ENCODE assay signal across 18 cellular contexts in the genomic region with DNA sequence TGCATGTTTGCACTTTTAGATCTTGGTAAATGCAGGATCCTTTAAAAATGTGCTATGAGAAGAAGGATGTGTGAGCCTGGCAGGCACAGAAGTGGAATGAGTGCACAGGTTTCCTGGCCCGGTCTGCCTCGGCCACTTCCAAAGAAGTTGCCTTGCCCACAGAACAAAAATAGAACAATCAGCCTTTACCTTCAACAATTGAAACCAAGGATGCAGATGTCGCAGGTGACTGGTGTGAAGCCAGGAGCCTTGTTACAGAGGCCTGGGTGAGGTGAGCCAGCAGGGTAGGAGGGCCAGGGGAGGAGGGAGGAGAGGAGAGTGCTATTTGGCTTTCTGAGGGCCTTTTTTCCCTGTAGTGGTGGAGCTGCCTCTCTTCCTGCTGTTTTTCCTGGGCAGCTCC.
DNase-seq lines count a peak whose midpoint lies in the region; ATAC-seq, FAIRE-seq and TF ChIP-seq lines count a peak whose summit lies in the region.
"Had no signal": no experiment of that assay in that cellular context is flagged by ENCODE, and none has a peak within 500 bp of the region (broad histone marks: within the 10 kb centered on the region; RNA-seq: fewer than 3 reads in every experiment).

No MANE protein-coding gene starts in this region.

- no peak overlapping the region for H3K4me2 ChIP-seq in IMR-90 (ENCODE audit: low read depth, low read length)
- H3K4me2 ChIP-seq in mammary epithelial cell (ENCODE audit: insufficient read depth, low read depth, low read length) = peak overlapping the region; percentile 16

- no peak for TF ChIP-seq POLR2A in IMR-90 (IDR thresholded peaks at IDR 0.05; ENCODE audit: low read depth, low read length)
- no peak for TF ChIP-seq POLR2A in thyroid gland (IDR thresholded peaks at IDR 0.05)

- H4K8ac ChIP-seq in IMR-90 (ENCODE audit: low read depth in 2 of 2, low read length in 2 of 2) = peak overlapping the region; percentile 85 to 91

- CTCF ChIA-PET in IMR-90 (lab: Yijun Ruan, JAX) (interaction anchor here (0.6 to 2.0 kb wide), 2 partner anchors 9 to 10 kb away, joined by 4 to 8 read pairs; no protein-coding TSS in a partner anchor), mammary epithelial cell (lab: Charles Lee; ENCODE audit: low non-redundant PET) (interaction anchor here (0.6 kb wide), 1 partner anchor 199 kb away, joined by 3 read pairs; no protein-coding TSS in a partner anchor)
- CTCF ChIA-PET in CD8-positive, alpha-beta T cell (lab: Charles Lee) = interaction anchor here (0.7 to 2.3 kb wide), 5 partner anchors 12 to 247 kb away, joined by 3 to 16 read pairs (median 3); no protein-coding TSS in a partner anchor

- no peak for TF ChIP-seq RAD21 in IMR-90 (IDR thresholded peaks at IDR 0.05; ENCODE audit: low read length)

- H3K36me3 ChIP-seq in IMR-90 (ENCODE audit: control insufficient read depth, insufficient read depth, low read length) (no peaks in the 10 kb centered on the region), mammary epithelial cell (ENCODE audit: insufficient read depth, low read length) (no peaks in the 10 kb centered on the region), lower lobe of right lung (no peaks in the 10 kb centered on the region), thyroid gland (no peaks in the 10 kb centered on the region)
- H3K36me3 ChIP-seq in CD8-positive, alpha-beta T cell (ENCODE audit: insufficient read depth, low read length) = no peaks in the 10 kb centered on the region

- H2AFZ ChIP-seq in IMR-90 (replicated peaks; ENCODE audit: low read length, poor library complexity) (peak overlapping the region; percentile 80), mammary epithelial cell (ENCODE audit: low read depth, low read length) (peak overlapping the region; percentile 69)

- H2BK15ac ChIP-seq in IMR-90 (ENCODE audit: low read depth, low read length) = peak overlapping the region; percentile 55; the same call in 2 of the 3 replicates

- FAIRE-seq in D721Med (lab: Jason Lieb, UNC) = no peak

- peaks cover 56% of the 10 kb centered on the region for H3K4me1 Mint-ChIP-seq in CD8-positive, alpha-beta T cell (ENCODE audit: low read depth)

- H3K9ac ChIP-seq in IMR-90 (ENCODE audit: low read depth, low read length) (peak overlapping the region; percentile 1; the same call in 1 of the 2 replicates), mammary epithelial cell (ENCODE audit: insufficient read depth, low read length) (no peak overlapping the region)

- H3K27ac ChIP-seq in IMR-90 (ENCODE audit: insufficient read depth, low read length) (peak overlapping the region; percentile 71), mammary epithelial cell (ENCODE audit: insufficient read depth, low read depth, low read length) (no peak overlapping the region), lower lobe of right lung (peak overlapping the region; percentile 13), thyroid gland (peak overlapping the region; percentile 60 to 83 (median 75))
- no peak overlapping the region for H3K27ac ChIP-seq in CD8-positive, alpha-beta T cell (ENCODE audit: low read depth, low read length)

- ATAC-seq in IMR-90 (ENCODE audit: low read depth) = no peak
- ATAC-seq in lower lobe of right lung = no peak
- no peak for ATAC-seq in CD8-positive, alpha-beta T cell

- peak overlapping the region; percentile 70 for H2AK9ac ChIP-seq in IMR-90 (replicated peaks; ENCODE audit: low read depth, low read length, poor library complexity)

- no peaks in the 10 kb centered on the region for H3K9me3 ChIP-seq in IMR-90 (ENCODE audit: control insufficient read depth, insufficient read depth, low read length)
- no peaks in the 10 kb centered on the region for H3K9me3 ChIP-seq in mammary epithelial cell (replicated peaks; ENCODE audit: insufficient read depth, low read length)
- H3K9me3 ChIP-seq in lower lobe of right lung = no peaks in the 10 kb centered on the region
- H3K9me3 ChIP-seq in thyroid gland = no peaks in the 10 kb centered on the region
- no peaks in the 10 kb centered on the region for H3K9me3 ChIP-seq in CD8-positive, alpha-beta T cell (ENCODE audit: low read length)

- peak overlapping the region; percentile 86 for H2BK20ac ChIP-seq in IMR-90 (ENCODE audit: low read depth, low read length)

- peak overlapping the region; percentile 80 for H3K4ac ChIP-seq in IMR-90 (ENCODE audit: low read depth, low read length)

- H2AK5ac ChIP-seq in IMR-90 (ENCODE audit: low read depth, low read length) = peak overlapping the region; percentile 95

- H3K79me2 ChIP-seq in mammary epithelial cell (ENCODE audit: insufficient read depth, low read length) = no peaks in the 10 kb centered on the region

- H3K4me1 ChIP-seq in IMR-90 (ENCODE audit: control insufficient read depth, insufficient read depth, low read length) (peaks cover 35% of the 10 kb centered on the region), mammary epithelial cell (ENCODE audit: insufficient read depth, low read length) (peaks cover 31% of the 10 kb centered on the region), lower lobe of right lung (peaks cover 16% of the 10 kb centered on the region), thyroid gland (peaks cover 13 to 32% of the 10 kb centered on the region in 2 donors)
- H3K4me1 ChIP-seq in CD8-positive, alpha-beta T cell (ENCODE audit: insufficient read depth, low read length) = peaks cover 40% of the 10 kb centered on the region

- H2BK120ac ChIP-seq in IMR-90 (ENCODE audit: low read depth, low read length) = peak overlapping the region; percentile 94

- DNase-seq in IMR-90 = no peak
- DNase-seq in mammary epithelial cell = no peak
- no peak for DNase-seq in lower lobe of right lung
- peak; percentile 33 to 62 for DNase-seq in thyroid gland
- no peak for DNase-seq in nucleus accumbens (lab: John Stamatoyannopoulos, UW)
- no peak for DNase-seq in CD8-positive, alpha-beta T cell
- no peak for DNase-seq in D721Med (ENCODE audit: insufficient read length, low spot score)
- DNase-seq: activated CD4-positive, alpha-beta T cell treated with anti-CD3 and anti-CD28 coated beads for 48 hours; activated T-cell treated with anti-CD3 and anti-CD28 coated beads, Interleukin-2, amount 50 U/mL, for 4 hours; amniotic stem cell; GDM1; midbrain; NCI-H1417 treated with DMSO at 0.1 percent for 48 hours; NCI-H510A treated with DMSO at 0.1 percent for 48 hours; T-helper 9 cell had no signal

- H3K9me1 ChIP-seq in IMR-90 (ENCODE audit: insufficient read depth, low read length) = peaks cover 24% of the 10 kb centered on the region

- H3K36me3 Mint-ChIP-seq in CD8-positive, alpha-beta T cell = no peaks in the 10 kb centered on the region
- H3K36me3 Mint-ChIP-seq: CD8-positive, alpha-beta memory T cell had no signal

- peak overlapping the region; percentile 30 for H3K56ac ChIP-seq in IMR-90 (ENCODE audit: extremely low read depth, insufficient read depth, low read length)

- no peak overlapping the region for H3K4me3 Mint-ChIP-seq in CD8-positive, alpha-beta T cell
- H3K4me3 Mint-ChIP-seq: activated T-cell treated with anti-CD3 and anti-CD28 coated beads, Interleukin-2, amount 50 U/mL, for 4 hours; dendritic cell treated with granulocyte-macrophage colony-stimulating factor and Interleukin-4, amounts not matched to agents 40 ng/mL and 50 ng/mL, for 4 days had no signal

- no CpG with 5 or more reads among the region's 3 CpGs for WGBS in IMR-90 (ENCODE audit: extremely low coverage in 2 of 2, insufficient read length in 1 of 2), 2 experiments
- WGBS in mammary epithelial cell (ENCODE audit: low coverage, missing lambda C conversion rate) = 6% methylated on average over 3 of the region's 3 CpGs
- WGBS in thyroid gland, 2 donors = 11 to 29% methylated on average over 3 of the region's 3 CpGs

- peak overlapping the region; percentile 85 for H2BK5ac ChIP-seq in IMR-90 (ENCODE audit: low read depth, low read length, poor library complexity, severe bottlenecking)

- no TSS peak for BruUV-seq in IMR-90 (replicated peaks; lab: Mats Ljungman, UMichigan)
- BruUV-seq in mammary epithelial cell (replicated peaks; lab: Mats Ljungman, UMichigan) = no TSS peak

- H3K9me3 Mint-ChIP-seq in CD8-positive, alpha-beta T cell = no peaks in the 10 kb centered on the region
- H3K9me3 Mint-ChIP-seq: activated T-cell treated with anti-CD3 and anti-CD28 coated beads, Interleukin-2, amount 50 U/mL, for 4 hours; CD8-positive, alpha-beta memory T cell; dendritic cell treated with granulocyte-macrophage colony-stimulating factor and Interleukin-4, amounts not matched to agents 40 ng/mL and 50 ng/mL, for 4 days had no signal

- peak overlapping the region; percentile 86 for H3K14ac ChIP-seq in IMR-90 (replicated peaks; ENCODE audit: low read depth, low read length)

- intact Hi-C loops in IMR-90 (cut with micrococcal nuclease) = loop anchor here (10.0 kb wide), 1 partner anchor 134 kb away; the partner anchor contains the start of gene ANO10
- intact Hi-C loops in mammary epithelial cell (cut with micrococcal nuclease) = loop anchor here (1.0 to 5.0 kb wide), 2 partner anchors 137 to 215 kb away; partner anchors contain the start of gene ANO10
- intact Hi-C loops in lower lobe of right lung (cut with DNase I) = no loop called here
- intact Hi-C loops in thyroid gland (cut with DNase I) = loop anchor here (5.0 kb wide), 1 partner anchor 67 kb away; the partner anchor contains the start of gene ABHD5
- intact Hi-C loops in CD8-positive, alpha-beta T cell (cut with DNase I, micrococcal nuclease) = loop anchor here (1.0 to 5.0 kb wide), 5 partner anchors 67 to 215 kb away; partner anchors contain the start of genes ABHD5 (in 1 of the 2) and ANO10 (in 1 of the 2)

- H3K27ac Mint-ChIP-seq in CD8-positive, alpha-beta T cell = no peak overlapping the region
- H3K27ac Mint-ChIP-seq: dendritic cell treated with granulocyte-macrophage colony-stimulating factor and Interleukin-4, amounts not matched to agents 40 ng/mL and 50 ng/mL, for 4 days; progenitor cell of endocrine pancreas had no signal

- H3K79me1 ChIP-seq in IMR-90 (ENCODE audit: low read depth in 1 of 2, low read length in 2 of 2) = 0 out of 4 replicates have a peak, but pooled peaks cover 0 to 2% of the 10 kb centered on the region in 2 experiments

- no peaks in the 10 kb centered on the region for H3K27me3 ChIP-seq in IMR-90 (ENCODE audit: control insufficient read depth, insufficient read depth, low read length)
- H3K27me3 ChIP-seq in mammary epithelial cell (ENCODE audit: insufficient read depth, low read length) = no peaks in the 10 kb centered on the region
- no peaks in the 10 kb centered on the region for H3K27me3 ChIP-seq in lower lobe of right lung (ENCODE audit: low read depth)
- H3K27me3 ChIP-seq in thyroid gland = no peaks in the 10 kb centered on the region
- H3K27me3 ChIP-seq in CD8-positive, alpha-beta T cell (ENCODE audit: insufficient read depth, low read length) = no peaks in the 10 kb centered on the region

- in situ Hi-C loops in IMR-90 (cut with MboI; ENCODE audit: low sequenced_read_pairs) (no loop called here), mammary epithelial cell (cut with MboI; ENCODE audit: low sequenced_read_pairs in 2 of 2) (no loop called here)

- dilution Hi-C loops in IMR-90 (cut with HindIII; ENCODE audit: low sequenced_read_pairs, unreplicated experiment) = no loop called here
- dilution Hi-C loops in mammary epithelial cell (cut with HindIII; ENCODE audit: low sequenced_read_pairs) = no loop called here

- peak overlapping the region; percentile 10 for H3K18ac ChIP-seq in IMR-90 (ENCODE audit: low read depth, low read length)

- TF ChIP-seq CTCF in IMR-90 (conservative IDR thresholded peaks at IDR 0.05; ENCODE audit: low read depth, low read length) (no peak), mammary epithelial cell (conservative IDR thresholded peaks at IDR 0.05 in 1 of 2, IDR thresholded peaks at IDR 0.05 in 1 of 2; ENCODE audit: extremely low read depth in 1 of 2, insufficient read depth in 1 of 2, low read depth in 1 of 2, low read length in 2 of 2) (no peak), lower lobe of right lung (IDR thresholded peaks at IDR 0.05) (no peak), thyroid gland (IDR thresholded peaks at IDR 0.05) (no peak), D721Med (IDR thresholded peaks at IDR 0.05; ENCODE audit: insufficient read depth, missing control alignments) (no peak)
- TF ChIP-seq CTCF in CD8-positive, alpha-beta T cell (IDR thresholded peaks at IDR 0.05) = no peak

- no peaks in the 10 kb centered on the region for H4K20me1 ChIP-seq in IMR-90 (ENCODE audit: insufficient read depth, low read length)
- no peaks in the 10 kb centered on the region for H4K20me1 ChIP-seq in mammary epithelial cell (ENCODE audit: insufficient read depth, low read length)

- H3K23ac ChIP-seq in IMR-90 (ENCODE audit: low read depth, low read length) = peak overlapping the region; percentile 63

- POLR2A ChIA-PET in IMR-90 (lab: Charles Lee; ENCODE audit: unreplicated experiment) = no interaction called here
- POLR2A ChIA-PET in CD8-positive, alpha-beta T cell (lab: Charles Lee) = interaction anchor here (0.9 to 1.2 kb wide), 2 partner anchors 12 to 68 kb away, joined by 3 read pairs; partner anchors contain the start of gene ABHD5

- H4K91ac ChIP-seq in IMR-90 (ENCODE audit: insufficient read depth, low read depth, low read length) = peak overlapping the region; percentile 96

- H3K27me3 Mint-ChIP-seq in CD8-positive, alpha-beta T cell (ENCODE audit: low read depth) = no peaks in the 10 kb centered on the region

- H3K4me3 ChIP-seq in IMR-90 (ENCODE audit: insufficient read depth, low read depth, low read length) (no peak overlapping the region), mammary epithelial cell (replicated peaks in 1 of 3; ENCODE audit: insufficient read depth in 1 of 3, low read depth in 2 of 3, low read length in 3 of 3) (no peak overlapping the region), lower lobe of right lung (no peak overlapping the region), thyroid gland (replicated peaks in 1 of 3) (no peak overlapping the region)
- H3K4me3 ChIP-seq in CD8-positive, alpha-beta T cell (ENCODE audit: low read depth, low read length) = no peak overlapping the region

- peak overlapping the region; percentile 5 for H4K5ac ChIP-seq in IMR-90 (ENCODE audit: low read depth, low read length)

Comparison
In these comparisons a context has a peak if more than half of its experiments do, and no peak if none do; other contexts are left out.
1. DNase-seq: peak in thyroid gland (2 of 2); none in IMR-90 (single experiment), mammary epithelial cell (single experiment), lower lobe of right lung (single experiment), nucleus accumbens (0 of 56), CD8-positive, alpha-beta T cell (0 of 7) and D721Med (single experiment).
2. H3K27ac ChIP-seq: peak in IMR-90 (single experiment), lower lobe of right lung (single experiment) and thyroid gland (3 of 3); none in mammary epithelial cell (single experiment) and CD8-positive, alpha-beta T cell (single experiment).